16 cellular contexts compared by ENCODE assay signal in the genomic region with DNA sequence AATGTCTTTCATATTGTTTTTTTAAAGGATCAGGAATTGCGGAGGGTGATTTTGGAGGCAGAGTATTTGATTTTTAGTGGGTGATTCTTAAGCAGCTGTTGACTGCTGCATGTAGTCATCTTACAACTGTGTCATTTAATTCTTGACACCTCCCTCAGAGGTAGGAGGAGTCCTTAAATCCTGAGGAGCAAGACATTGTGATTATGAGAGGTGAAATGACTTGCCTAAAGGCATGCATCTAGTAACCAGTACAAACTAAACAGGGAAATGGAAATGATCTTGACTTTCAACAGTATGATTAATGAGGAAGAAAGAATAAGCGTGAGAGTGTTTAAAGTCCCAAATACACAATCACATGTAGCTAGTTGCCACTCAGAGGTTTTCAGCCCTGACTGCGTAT.
A peak's percentile ranks its signal among the peaks of the same experiment; 100 is the strongest.
DNase-seq lines count a peak whose midpoint lies in the region; ATAC-seq, FAIRE-seq and TF ChIP-seq lines count a peak whose summit lies in the region.
"Had no signal": no experiment of that assay in that cellular context is flagged by ENCODE, and none has a peak within 500 bp of the region (broad histone marks: within the 10 kb centered on the region; RNA-seq: fewer than 3 reads in every experiment).

No MANE protein-coding gene starts in this region.

- POLR2A ChIA-PET in Caco-2 (lab: Charles Lee) (no interaction called here), H1 (lab: Charles Lee; ENCODE audit: partially characterized antibody) (no interaction called here)

- peaks cover 14% of the 10 kb centered on the region for H3K36me3 Mint-ChIP-seq in Caco-2 (ENCODE audit: insufficient read depth, unreplicated experiment)
- no peaks in the 10 kb centered on the region for H3K36me3 Mint-ChIP-seq in activated CD8-positive, alpha-beta memory T cell treated with anti-CD3 and anti-CD28 coated beads, Interleukin-2, amount 10 ng/mL, durations not matched to agents 7 days and 5 days

- H2BK12ac ChIP-seq in H1 (ENCODE audit: low read depth, low read length), result no peak overlapping the region

- no peak overlapping the region for H3K18ac ChIP-seq in H1 (ENCODE audit: extremely low read depth, low read length)

- TF ChIP-seq CTCF in Caco-2 (IDR thresholded peaks at IDR 0.05; ENCODE audit: insufficient read depth in 1 of 2, low read depth in 1 of 2, low read length in 1 of 2, severe bottlenecking in 1 of 2, unreplicated experiment in 1 of 2), result no peak
- TF ChIP-seq CTCF in H1 (IDR thresholded peaks at IDR 0.05; ENCODE audit: control extremely low read depth in 1 of 3, insufficient read depth in 1 of 3, low read depth in 1 of 3, low read length in 3 of 3), result no peak
- no peak for TF ChIP-seq CTCF in GM20000 (IDR thresholded peaks at IDR 0.05; ENCODE audit: extremely low read depth, missing control alignments)

- no peak overlapping the region for H4K5ac ChIP-seq in H1 (ENCODE audit: insufficient read length, low read depth, low read length)

- no peak overlapping the region for H3K4ac ChIP-seq in H1 (replicated peaks; ENCODE audit: insufficient read length, low read depth, low read length)

- no peak overlapping the region for H3K23ac ChIP-seq in H1 (ENCODE audit: insufficient read length)

- no peak overlapping the region for H3K4me3 Mint-ChIP-seq in Caco-2 (ENCODE audit: unreplicated experiment)
- H3K4me3 Mint-ChIP-seq in activated CD8-positive, alpha-beta memory T cell treated with anti-CD3 and anti-CD28 coated beads, Interleukin-2, amount 10 ng/mL, durations not matched to agents 7 days and 5 days, result no peak overlapping the region
- H3K4me3 Mint-ChIP-seq: CD4-positive, alpha-beta T cell had no signal

- no peaks in the 10 kb centered on the region for H3K36me3 ChIP-seq in Caco-2 (ENCODE audit: control insufficient read depth, insufficient read depth, low read length)
- H3K36me3 ChIP-seq in HUES48 (ENCODE audit: control insufficient read depth, insufficient read depth, low read length), result no peaks in the 10 kb centered on the region
- no peaks in the 10 kb centered on the region for H3K36me3 ChIP-seq in H1 (ENCODE audit: control insufficient read depth in 2 of 4, insufficient read depth in 4 of 4, low read length in 3 of 4)
- H3K36me3 ChIP-seq: BLaER1 treated with 17β-estradiol and CSF1 and Interleukin-3, amounts not matched to agents 10 nM and 100 nM had no signal

- H3K27me3 ChIP-seq in Caco-2 (replicated peaks; ENCODE audit: control insufficient read depth, insufficient read depth, low read length) (no peaks in the 10 kb centered on the region), HUES48 (ENCODE audit: control insufficient read depth, insufficient read depth, low read length) (no peaks in the 10 kb centered on the region), H1 (replicated peaks in 1 of 4; ENCODE audit: control insufficient read depth in 3 of 4, extremely low read depth in 1 of 4, insufficient read depth in 3 of 4, low read length in 3 of 4) (no peaks in the 10 kb centered on the region)
- H3K27me3 ChIP-seq: BLaER1 treated with 17β-estradiol and CSF1 and Interleukin-3, amounts not matched to agents 10 nM and 100 nM had no signal

- H3K79me2 ChIP-seq in H1 (ENCODE audit: control insufficient read depth in 1 of 2, insufficient read depth in 2 of 2, low read length in 2 of 2), result no peaks in the 10 kb centered on the region

- peaks cover 26% of the 10 kb centered on the region for H3K9me3 Mint-ChIP-seq in Caco-2 (ENCODE audit: unreplicated experiment)
- H3K9me3 Mint-ChIP-seq in activated CD8-positive, alpha-beta memory T cell treated with anti-CD3 and anti-CD28 coated beads, Interleukin-2, amount 10 ng/mL, durations not matched to agents 7 days and 5 days (ENCODE audit: low read depth), result no peaks in the 10 kb centered on the region
- H3K9me3 Mint-ChIP-seq: CD4-positive, alpha-beta T cell; H9 had no signal

- H4K91ac ChIP-seq in H1 (replicated peaks; ENCODE audit: insufficient read length, low read length), result no peak overlapping the region

- peaks cover 38% of the 10 kb centered on the region for H3K4me1 Mint-ChIP-seq in Caco-2 (ENCODE audit: low read depth, unreplicated experiment)
- no peaks in the 10 kb centered on the region for H3K4me1 Mint-ChIP-seq in activated CD8-positive, alpha-beta memory T cell treated with anti-CD3 and anti-CD28 coated beads, Interleukin-2, amount 10 ng/mL, durations not matched to agents 7 days and 5 days

- no peak for TF ChIP-seq POLR2A in H1 (IDR thresholded peaks at IDR 0.05; ENCODE audit: control extremely low read depth in 1 of 2, low read depth in 2 of 2, low read length in 2 of 2)

- H3K4me1 ChIP-seq in Caco-2 (peaks cover 39% of the 10 kb centered on the region), HUES48 (ENCODE audit: control insufficient read depth, insufficient read depth, low read length) (peaks cover 45% of the 10 kb centered on the region), H1 (replicated peaks in 1 of 4; ENCODE audit: control insufficient read depth in 3 of 4, insufficient read depth in 4 of 4, low read length in 3 of 4) (peaks cover 0 to 3% (median 1%) of the 10 kb centered on the region in 4 experiments; a peak in 1 of 7 replicates)

- no peak overlapping the region for H3K56ac ChIP-seq in H1 (replicated peaks; ENCODE audit: insufficient read length, low read depth, low read length)

- no peak overlapping the region for H2AFZ ChIP-seq in H1 (ENCODE audit: low read length)

- no peak overlapping the region for H2BK15ac ChIP-seq in H1 (ENCODE audit: low read length)

- peak overlapping the region; percentile 2 for H3K27ac ChIP-seq in HUES48 (ENCODE audit: low read depth, low read length)
- no peak overlapping the region for H3K27ac ChIP-seq in H1 (ENCODE audit: low read depth, low read length)
- H3K27ac ChIP-seq: BLaER1 treated with 17β-estradiol and CSF1 and Interleukin-3, amounts not matched to agents 10 nM and 100 nM had no signal

- H3K9ac ChIP-seq in HUES48 (ENCODE audit: low read depth, low read length) (no peak overlapping the region; the same call in 1 of the 2 replicates), H1 (replicated peaks in 1 of 4; ENCODE audit: extremely low read depth in 1 of 4, low read depth in 3 of 4, low read length in 3 of 4) (no peak overlapping the region)
- H3K9ac ChIP-seq: BLaER1 treated with 17β-estradiol and CSF1 and Interleukin-3, amounts not matched to agents 10 nM and 100 nM had no signal

- 80% methylated on average over 3 of the region's 3 CpGs; no CpG with 5 or more reads in 1 of the 2 experiments for WGBS in H1 (ENCODE audit: extremely low coverage in 1 of 2, insufficient coverage in 1 of 2, insufficient read length in 1 of 2, insufficient replicate concordance in 2 of 2, low coverage in 1 of 2, low lambda C conversion rate in 2 of 2, missing lambda C conversion rate in 1 of 2), 2 experiments

- no peak overlapping the region; the same call in 1 of the 2 replicates for H2BK5ac ChIP-seq in H1 (ENCODE audit: low read depth, low read length)

- no TSS peak for BruUV-seq in Caco-2 (replicated peaks; lab: Mats Ljungman, UMichigan)

- no peak overlapping the region for H2BK120ac ChIP-seq in H1 (replicated peaks; ENCODE audit: low read depth, low read length)

- intact Hi-C loops in Caco-2 (cut with micrococcal nuclease; ENCODE audit: unreplicated experiment), result no loop called here

- no peak overlapping the region for H3K14ac ChIP-seq in H1 (ENCODE audit: insufficient read length)

- ATAC-seq in activated CD8-positive, alpha-beta memory T cell treated with anti-CD3 and anti-CD28 coated beads, Interleukin-2, amount 10 ng/mL, durations not matched to agents 7 days and 5 days, result no peak
- ATAC-seq: HepG2 had no signal

- H3K4me3 ChIP-seq in Caco-2 (ENCODE audit: low read depth, low read length), result no peak overlapping the region
- H3K4me3 ChIP-seq in HUES48 (ENCODE audit: low read depth, low read length), result no peak overlapping the region
- H3K4me3 ChIP-seq in H1 (ENCODE audit: extremely low read depth in 1 of 4, insufficient read depth in 2 of 4, low read depth in 3 of 4, low read length in 4 of 4), result no peak overlapping the region
- H3K4me3 ChIP-seq: BLaER1 treated with 17β-estradiol and CSF1 and Interleukin-3, amounts not matched to agents 10 nM and 100 nM had no signal

- no peak for TF ChIP-seq RAD21 in H1 (IDR thresholded peaks at IDR 0.05 in 1 of 2, conservative IDR thresholded peaks at IDR 0.05 in 1 of 2; ENCODE audit: low read depth in 2 of 2, low read length in 2 of 2)

- no peaks in the 10 kb centered on the region for H3K27me3 Mint-ChIP-seq in Caco-2 (ENCODE audit: insufficient read depth, unreplicated experiment)
- H3K27me3 Mint-ChIP-seq in activated CD8-positive, alpha-beta memory T cell treated with anti-CD3 and anti-CD28 coated beads, Interleukin-2, amount 10 ng/mL, durations not matched to agents 7 days and 5 days, result no peaks in the 10 kb centered on the region
- H3K27me3 Mint-ChIP-seq: CD4-positive, alpha-beta T cell had no signal

- H4K20me1 ChIP-seq in H1 (replicated peaks in 1 of 2; ENCODE audit: control insufficient read depth in 1 of 2, insufficient read depth in 2 of 2, low read length in 2 of 2), result no peaks in the 10 kb centered on the region
- H4K20me1 ChIP-seq: BLaER1 treated with 17β-estradiol and CSF1 and Interleukin-3, amounts not matched to agents 10 nM and 100 nM had no signal

- no peak overlapping the region for H4K8ac ChIP-seq in H1 (ENCODE audit: extremely low read depth, insufficient read depth, low read length)

- H3K23me2 ChIP-seq in H1 (ENCODE audit: low read depth, low read length), result no peaks in the 10 kb centered on the region

- H3K9me3 ChIP-seq in Caco-2, result peaks cover 9% of the 10 kb centered on the region; the same call in 1 of the 2 replicates
- H3K9me3 ChIP-seq in HUES48 (ENCODE audit: control insufficient read depth, insufficient read depth, low read length), result no peaks in the 10 kb centered on the region
- H3K9me3 ChIP-seq in H1 (ENCODE audit: insufficient read depth in 2 of 2, low read depth in 1 of 2, low read length in 1 of 2), result no peaks in the 10 kb centered on the region
- H3K9me3 ChIP-seq: BLaER1 treated with 17β-estradiol and CSF1 and Interleukin-3, amounts not matched to agents 10 nM and 100 nM had no signal

- peak overlapping the region; percentile 2 to 6; a peak in 3 of 4 replicates for H3K4me2 ChIP-seq in H1 (ENCODE audit: insufficient read depth in 1 of 2, low read depth in 2 of 2, low read length in 2 of 2)
- H3K4me2 ChIP-seq: BLaER1 treated with 17β-estradiol and CSF1 and Interleukin-3, amounts not matched to agents 10 nM and 100 nM had no signal

- FAIRE-seq in H1 (lab: Jason Lieb, UNC), result no peak
- FAIRE-seq: GM12891, GM19239, HepG2 had no signal

- no peak for TF ChIP-seq EP300 in H1 (IDR thresholded peaks at IDR 0.05; ENCODE audit: borderline replicate concordance in 1 of 2, low read depth in 2 of 2, low read length in 2 of 2)

- H3K27ac Mint-ChIP-seq in Caco-2 (ENCODE audit: unreplicated experiment), result peak overlapping the region; percentile 48
- no peak overlapping the region for H3K27ac Mint-ChIP-seq in activated CD8-positive, alpha-beta memory T cell treated with anti-CD3 and anti-CD28 coated beads, Interleukin-2, amount 10 ng/mL, durations not matched to agents 7 days and 5 days
- H3K27ac Mint-ChIP-seq: CD4-positive, alpha-beta T cell had no signal

- H2AK5ac ChIP-seq in H1 (ENCODE audit: low read depth, low read length), result no peak overlapping the region

- CTCF ChIA-PET in Caco-2 (lab: Charles Lee), result no interaction called here
- CTCF ChIA-PET in H1 (lab: Charles Lee; ENCODE audit: partially characterized antibody), result interaction anchor here (1.5 to 1.6 kb wide), 2 partner anchors 12 to 32 kb away, joined by 3 read pairs; no protein-coding TSS in a partner anchor
- CTCF ChIA-PET in activated CD8-positive, alpha-beta memory T cell treated with anti-CD3 and anti-CD28 coated beads, Interleukin-2, amount 10 ng/mL, durations not matched to agents 7 days and 5 days (lab: Charles Lee), result no interaction called here

- DNase-seq in Caco-2 (no peak), H1 (ENCODE audit: low read depth in 1 of 2, low spot score in 2 of 2) (no peak), kidney tubule cell (ENCODE audit: low spot score) (peak; percentile 38), GM20000 (ENCODE audit: low spot score) (no peak), superior temporal gyrus (ENCODE audit: extremely low spot score) (no peak)
- no peak for DNase-seq in activated CD8-positive, alpha-beta memory T cell treated with anti-CD3 and anti-CD28 coated beads, Interleukin-2, amount 10 ng/mL, durations not matched to agents 7 days and 5 days
- DNase-seq: 8988T; AML-193; CD4-positive, alpha-beta T cell; DMS79; H9 had no signal

- no peaks in the 10 kb centered on the region for H3K79me1 ChIP-seq in H1 (ENCODE audit: low read depth, low read length)

- H2BK20ac ChIP-seq in H1 (ENCODE audit: low read length), result 0 out of 2 replicates have a peak overlapping the region, but pooled peaks have one; percentile 19
